In the genomic region with DNA sequence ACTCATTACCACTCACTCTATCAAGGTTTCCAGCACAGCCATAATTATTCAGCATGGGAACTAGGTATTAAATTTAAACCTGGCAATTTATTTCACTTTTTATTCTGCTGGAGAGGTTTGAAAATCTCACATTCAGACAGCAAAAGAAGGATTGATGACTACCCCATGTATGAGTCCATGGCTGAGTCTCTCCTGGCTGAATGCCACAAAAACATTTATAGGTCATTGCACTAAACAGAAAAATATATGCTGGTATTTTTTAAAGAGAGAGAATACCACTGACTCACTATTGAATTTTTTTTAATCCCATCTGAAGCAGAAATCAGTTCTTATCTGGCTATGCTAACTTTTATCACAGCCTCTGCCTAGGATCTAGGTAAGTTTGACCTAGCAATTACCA, we compare ENCODE assay signal across 27 cellular contexts.
DNase-seq lines count a peak whose midpoint lies in the region; ATAC-seq and TF ChIP-seq lines count a peak whose summit lies in the region.
"Had no signal": no experiment of that assay in that cellular context is flagged by ENCODE, and none has a peak within 500 bp of the region (broad histone marks: within the 10 kb centered on the region; RNA-seq: fewer than 3 reads in every experiment).

No MANE protein-coding gene starts in this region.

- no peaks in the 10 kb centered on the region for H3K27me3 Mint-ChIP-seq in nephron (ENCODE audit: low read depth)
- H3K27me3 Mint-ChIP-seq in activated CD4-positive, alpha-beta memory T cell treated with anti-CD3 and anti-CD28 coated beads for 36 hours, result no peaks in the 10 kb centered on the region
- H3K27me3 Mint-ChIP-seq: activated B cell treated with CpG ODN at 0.5 μM for 24 hours had no signal

- CTCF ChIA-PET in RWPE1 (lab: Yijun Ruan, JAX), result no interaction called here
- CTCF ChIA-PET in activated CD4-positive, alpha-beta memory T cell treated with anti-CD3 and anti-CD28 coated beads for 36 hours (lab: Charles Lee), result no interaction called here

- no peak overlapping the region for H3K4me3 ChIP-seq in epithelial cell of esophagus (ENCODE audit: low read length)
- H3K4me3 ChIP-seq: adrenal gland, BLaER1, right atrium auricular region had no signal

- no peak overlapping the region for H3K27ac ChIP-seq in RWPE1
- H3K27ac ChIP-seq: adrenal gland, BLaER1, KMS-11, right atrium auricular region had no signal

- POLR2A ChIA-PET in RWPE1 (lab: Yijun Ruan, JAX; ENCODE audit: low non-redundant PET), result no interaction called here
- POLR2A ChIA-PET in activated CD4-positive, alpha-beta memory T cell treated with anti-CD3 and anti-CD28 coated beads for 36 hours (lab: Charles Lee), result no interaction called here

- ATAC-seq in HG02678 (IDR thresholded peaks at IDR 0.05; ENCODE audit: unreplicated experiment), result no peak
- ATAC-seq in HG03175 (IDR thresholded peaks at IDR 0.05; ENCODE audit: unreplicated experiment), result no peak
- ATAC-seq: activated T-cell treated with anti-CD3 and anti-CD28 coated beads, Interleukin-2, amount 50 U/mL, for 72 hours; left ventricle myocardium superior; natural killer cell; PC-3 had no signal

- no peaks in the 10 kb centered on the region for H3K9me3 Mint-ChIP-seq in nephron
- no peaks in the 10 kb centered on the region for H3K9me3 Mint-ChIP-seq in activated CD4-positive, alpha-beta memory T cell treated with anti-CD3 and anti-CD28 coated beads for 36 hours
- H3K9me3 Mint-ChIP-seq: activated B cell treated with CpG ODN at 0.5 μM for 24 hours; activated naive CD4-positive, alpha-beta T cell treated with anti-CD3 and anti-CD28 coated beads for 36 hours; activated T-cell treated with anti-CD3 and anti-CD28 coated beads, Interleukin-2, amount 50 U/mL, for 72 hours had no signal

- DNase-seq in ELR (ENCODE audit: low read depth) (peak; percentile 65), RWPE1 (ENCODE audit: low spot score) (peak; percentile 8), epithelial cell of esophagus (ENCODE audit: low read depth) (peak; percentile 76), C1 segment of cervical spinal cord (lab: John Stamatoyannopoulos, UW) (no peak)
- DNase-seq in activated CD4-positive, alpha-beta memory T cell treated with anti-CD3 and anti-CD28 coated beads for 36 hours, result no peak
- DNase-seq: ACHN; activated B cell treated with CpG ODN at 0.5 μM for 24 hours; activated naive CD4-positive, alpha-beta T cell treated with anti-CD3 and anti-CD28 coated beads for 36 hours; activated T-cell treated with anti-CD3 and anti-CD28 coated beads, Interleukin-2, amount 50 U/mL, for 72 hours; adrenal gland; cortex of kidney; endodermal cell; left ventricle myocardium superior; midbrain; natural killer cell; NCI-H146; NCI-H2171; NCI-H524; PC-3; SIG-M5; stimulated activated CD4-positive, alpha-beta T cell treated with anti-CD3 and anti-CD28 coated beads, Interleukin-4, amount 100 ng/mL, for 1 hour had no signal

- H3K27ac Mint-ChIP-seq in nephron, result peak overlapping the region; percentile 50 to 71 (median 69)
- H3K27ac Mint-ChIP-seq in activated CD4-positive, alpha-beta memory T cell treated with anti-CD3 and anti-CD28 coated beads for 36 hours, result no peak overlapping the region
- H3K27ac Mint-ChIP-seq: activated B cell treated with CpG ODN at 0.5 μM for 24 hours; activated naive CD4-positive, alpha-beta T cell treated with anti-CD3 and anti-CD28 coated beads for 36 hours; activated T-cell treated with anti-CD3 and anti-CD28 coated beads, Interleukin-2, amount 50 U/mL, for 72 hours; endodermal cell; natural killer cell had no signal

- intact Hi-C loops in activated CD4-positive, alpha-beta memory T cell treated with anti-CD3 and anti-CD28 coated beads for 36 hours (cut with micrococcal nuclease), result no loop called here

- H3K4me1 Mint-ChIP-seq in nephron, result no peaks in the 10 kb centered on the region
- H3K4me1 Mint-ChIP-seq in activated CD4-positive, alpha-beta memory T cell treated with anti-CD3 and anti-CD28 coated beads for 36 hours (ENCODE audit: low read depth), result no peaks in the 10 kb centered on the region
- H3K4me1 Mint-ChIP-seq: activated B cell treated with CpG ODN at 0.5 μM for 24 hours, endodermal cell, natural killer cell had no signal

- TF ChIP-seq CTCF in RWPE1 (conservative IDR thresholded peaks at IDR 0.05; ENCODE audit: low read depth) (no peak), epithelial cell of esophagus (IDR thresholded peaks at IDR 0.05; ENCODE audit: insufficient read depth, low read depth, low read length, missing control alignments) (no peak), nephron (IDR thresholded peaks at IDR 0.05; ENCODE audit: unreplicated experiment in 3 of 3) (no peak)

- no peaks in the 10 kb centered on the region for H3K36me3 Mint-ChIP-seq in nephron (ENCODE audit: low read depth)
- H3K36me3 Mint-ChIP-seq in activated CD4-positive, alpha-beta memory T cell treated with anti-CD3 and anti-CD28 coated beads for 36 hours, result no peaks in the 10 kb centered on the region
- H3K36me3 Mint-ChIP-seq: natural killer cell had no signal

- no peak overlapping the region for H3K4me3 Mint-ChIP-seq in nephron
- no peak overlapping the region for H3K4me3 Mint-ChIP-seq in activated CD4-positive, alpha-beta memory T cell treated with anti-CD3 and anti-CD28 coated beads for 36 hours
- H3K4me3 Mint-ChIP-seq: activated B cell treated with CpG ODN at 0.5 μM for 24 hours; activated naive CD4-positive, alpha-beta T cell treated with anti-CD3 and anti-CD28 coated beads for 36 hours; activated T-cell treated with anti-CD3 and anti-CD28 coated beads, Interleukin-2, amount 50 U/mL, for 72 hours; endodermal cell; natural killer cell had no signal

Comparison
In these comparisons a context has a peak if more than half of its experiments do, and no peak if none do; other contexts are left out.
1. DNase-seq: peak in ELR (single experiment), RWPE1 (single experiment) and epithelial cell of esophagus (single experiment); none in C1 segment of cervical spinal cord (0 of 14) and activated CD4-positive, alpha-beta memory T cell treated with anti-CD3 and anti-CD28 coated beads for 36 hours (single experiment).